Comparison of ENCODE assay signal across 8 cellular contexts in the genomic region with DNA sequence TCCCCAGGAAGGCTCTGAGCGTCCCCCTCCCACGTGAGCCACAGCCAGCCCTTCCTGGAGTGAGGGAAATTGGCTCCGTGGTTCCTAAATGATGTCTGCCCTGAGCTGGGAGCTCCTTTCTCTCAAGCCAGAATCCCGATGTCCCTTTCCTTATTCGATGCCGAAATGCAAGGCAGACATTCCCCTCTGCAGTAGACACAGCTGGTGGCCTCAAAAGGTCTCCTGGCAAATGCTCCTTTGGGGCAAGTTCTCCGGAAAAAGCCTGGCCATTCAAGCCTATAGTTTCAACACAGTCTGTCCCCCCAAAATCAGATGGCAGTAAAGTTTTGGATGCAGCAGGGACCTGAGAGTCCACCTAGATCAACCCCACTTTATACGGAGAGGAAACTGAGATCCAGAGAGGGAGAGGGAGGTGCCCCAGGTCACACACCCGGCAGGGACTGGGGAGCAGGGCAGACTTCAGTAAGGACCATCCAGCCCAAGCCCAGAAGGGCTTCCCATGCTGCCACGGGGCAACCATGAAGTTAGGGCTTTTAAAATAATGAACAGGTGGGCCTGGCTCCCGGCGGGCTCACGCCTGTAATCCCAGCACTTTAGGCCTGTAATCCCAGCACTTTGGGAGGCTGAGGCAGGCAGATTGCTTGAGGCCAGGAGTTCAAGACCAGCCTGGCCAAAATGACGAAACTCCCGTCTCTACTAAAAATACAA.
DNase-seq lines count a peak whose midpoint lies in the region; ATAC-seq and TF ChIP-seq lines count a peak whose summit lies in the region.

No MANE protein-coding gene starts in this region.

- H3K27ac ChIP-seq in OCI-LY1 (ENCODE audit: low read depth, low read length, poor library complexity, severe bottlenecking): no peak overlapping the region
- no peak overlapping the region for H3K27ac ChIP-seq in esophagus (ENCODE audit: low read depth in 2 of 2, low read length in 1 of 2)
- H3K27ac ChIP-seq in trophoblast cell (ENCODE audit: low read depth, low read length): peak overlapping the region; percentile 5

- H4K20me1 ChIP-seq in OCI-LY1 (ENCODE audit: insufficient read depth, low read length): no peaks in the 10 kb centered on the region

- H4K8ac ChIP-seq in trophoblast cell (ENCODE audit: low read depth, low read length): peak overlapping the region; percentile 75

- H2BK5ac ChIP-seq in trophoblast cell (ENCODE audit: low read depth, low read length, poor library complexity): no peak overlapping the region

- H3K9ac ChIP-seq in OCI-LY1 (ENCODE audit: low read length) (no peak overlapping the region; the same call in 1 of the 2 replicates), trophoblast cell (ENCODE audit: low read length) (no peak overlapping the region)

- peaks cover 14% of the 10 kb centered on the region for H3K79me1 ChIP-seq in trophoblast cell (ENCODE audit: low read length)

- no peak overlapping the region for H3K23ac ChIP-seq in trophoblast cell (ENCODE audit: low read length)

- H3K9me3 ChIP-seq in OCI-LY1 (ENCODE audit: low read length): peaks cover 8% of the 10 kb centered on the region
- H3K9me3 ChIP-seq in esophagus (ENCODE audit: control insufficient read depth in 2 of 2, insufficient read depth in 1 of 2, low read depth in 1 of 2, low read length in 1 of 2): no peaks in the 10 kb centered on the region
- H3K9me3 ChIP-seq in trophoblast cell (ENCODE audit: insufficient read depth, low read depth, low read length): peaks cover 2% of the 10 kb centered on the region

- H3K4me1 ChIP-seq in OCI-LY1 (ENCODE audit: insufficient read depth, low read length, severe bottlenecking) (peaks cover 10% of the 10 kb centered on the region), esophagus (ENCODE audit: control insufficient read depth in 2 of 2, insufficient read depth in 2 of 2, low read length in 1 of 2) (peaks cover 4% of the 10 kb centered on the region in 2 donors), trophoblast cell (ENCODE audit: control insufficient read depth in 1 of 2, insufficient read depth in 2 of 2, low read length in 2 of 2) (peaks cover 6 to 12% of the 10 kb centered on the region in 2 experiments)

- peak overlapping the region; percentile 38 for H4K12ac ChIP-seq in trophoblast cell (ENCODE audit: low read depth, low read length)

- no peak for TF ChIP-seq CTCF in OCI-LY1 (IDR thresholded peaks at IDR 0.05; ENCODE audit: low read length)

- ATAC-seq in HG02840 (IDR thresholded peaks at IDR 0.05; ENCODE audit: low FRiP score, unreplicated experiment): no peak

- H3K4me3 ChIP-seq in GM08714 (ENCODE audit: low read length): peak overlapping the region; percentile 78; the same call in 1 of the 2 replicates
- H3K4me3 ChIP-seq in OCI-LY1 (ENCODE audit: low read depth, low read length, poor library complexity, severe bottlenecking): peak overlapping the region; percentile 59
- peak overlapping the region; percentile 58 to 64 for H3K4me3 ChIP-seq in esophagus (ENCODE audit: low read depth in 1 of 2, low read length in 2 of 2)
- peak overlapping the region; percentile 75 for H3K4me3 ChIP-seq in trophoblast cell (ENCODE audit: low read depth, low read length)

- H2AK5ac ChIP-seq in trophoblast cell (ENCODE audit: low read length): no peak overlapping the region

- DNase-seq in trophoblast cell: no peak
- no peak for DNase-seq in NCI-H2196 treated with DMSO at 0.1 percent for 48 hours (lab: John Stamatoyannopoulos, UW; ENCODE audit: unreplicated experiment)
- no peak for DNase-seq in stimulated activated CD4-positive, alpha-beta T cell treated with anti-CD3 and anti-CD28 coated beads, Interleukin-4, amount 100 ng/mL, for 24 hours
- DNase-seq in stimulated activated CD4-positive, alpha-beta T cell treated with anti-CD3 and anti-CD28 coated beads, Interleukin-4, amount 100 ng/mL, for 4 hours: no peak

- H2BK120ac ChIP-seq in trophoblast cell (ENCODE audit: insufficient read depth, low read length, poor library complexity): no peak overlapping the region

- H3K18ac ChIP-seq in trophoblast cell (ENCODE audit: low read length): no peak overlapping the region

- H3K14ac ChIP-seq in trophoblast cell (ENCODE audit: low read length): peak overlapping the region; percentile 0

- H3K27me3 ChIP-seq in OCI-LY1 (ENCODE audit: insufficient read depth, low read length) (0 out of 2 replicates have a peak, but pooled peaks cover 3% of the 10 kb centered on the region), esophagus (ENCODE audit: control insufficient read depth in 1 of 2, insufficient read depth in 2 of 2, low read length in 2 of 2) (no peaks in the 10 kb centered on the region), trophoblast cell (ENCODE audit: insufficient read depth, low read length) (no peaks in the 10 kb centered on the region)

- peak overlapping the region; percentile 34 for H3K4ac ChIP-seq in trophoblast cell (ENCODE audit: low read depth, low read length)

- WGBS in esophagus, 2 donors: 40 to 44% methylated on average over 15 of the region's 15 CpGs
- WGBS in trophoblast cell (ENCODE audit: extremely low coverage, insufficient coverage, insufficient read length): no CpG with 5 or more reads among the region's 15 CpGs

- H3K36me3 ChIP-seq in OCI-LY1 (ENCODE audit: insufficient read depth, low read length) (no peaks in the 10 kb centered on the region), esophagus (ENCODE audit: control insufficient read depth in 2 of 2, insufficient read depth in 2 of 2, low read length in 1 of 2) (no peaks in the 10 kb centered on the region), trophoblast cell (ENCODE audit: control insufficient read depth in 1 of 2, insufficient read depth in 2 of 2, low read length in 2 of 2) (no peaks in the 10 kb centered on the region)

- H3K79me2 ChIP-seq in OCI-LY1 (ENCODE audit: insufficient read depth, low read length) (no peaks in the 10 kb centered on the region), trophoblast cell (ENCODE audit: control insufficient read depth, insufficient read depth, low read length, poor library complexity) (peaks cover 6% of the 10 kb centered on the region)

- no peak overlapping the region for H2BK12ac ChIP-seq in trophoblast cell (ENCODE audit: low read length)

- H3K9me2 ChIP-seq in OCI-LY1 (ENCODE audit: low read depth, low read length): no peaks in the 10 kb centered on the region

- peak overlapping the region; percentile 58 for H4K91ac ChIP-seq in trophoblast cell (ENCODE audit: low read depth, low read length)

- H3K4me2 ChIP-seq in OCI-LY1 (ENCODE audit: low read length): peak overlapping the region; percentile 75; the same call in 1 of the 2 replicates
- peak overlapping the region; percentile 76 for H3K4me2 ChIP-seq in trophoblast cell (ENCODE audit: low read length)

- no peaks in the 10 kb centered on the region for H3F3A ChIP-seq in OCI-LY1 (ENCODE audit: insufficient read depth, low read length)

- H2AFZ ChIP-seq in OCI-LY1 (ENCODE audit: low read length) (no peak overlapping the region), trophoblast cell (ENCODE audit: insufficient read depth, low read length, poor library complexity) (peak overlapping the region; percentile 68)
